Comparison of ENCODE assay signal across 1 cellular context in the genomic region with DNA sequence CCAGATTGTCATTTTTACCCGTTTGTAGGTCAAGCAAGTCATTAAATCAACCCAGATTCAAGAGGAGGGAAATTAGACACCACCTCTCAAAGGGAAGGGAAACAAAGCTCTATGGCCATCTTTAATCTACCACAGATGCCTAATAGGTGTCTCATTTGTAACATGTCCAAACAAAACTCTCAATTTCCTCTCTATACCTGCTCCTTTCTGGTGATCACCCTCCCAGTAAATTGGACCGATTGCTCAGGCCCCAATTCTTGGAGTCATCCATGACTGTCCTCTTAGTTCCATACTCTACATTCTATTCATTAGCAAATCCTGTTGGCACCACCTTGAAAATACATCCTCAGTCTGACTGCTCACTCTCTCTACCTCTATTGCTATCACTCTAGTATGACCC.
TF ChIP-seq lines count a peak whose summit lies in the region.

No MANE protein-coding gene starts in this region.

TF ChIP-seq in H1, 55 proteins besides CTCF, POLR2A, EP300 and RAD21:
- TF ChIP-seq, protein P1, sequence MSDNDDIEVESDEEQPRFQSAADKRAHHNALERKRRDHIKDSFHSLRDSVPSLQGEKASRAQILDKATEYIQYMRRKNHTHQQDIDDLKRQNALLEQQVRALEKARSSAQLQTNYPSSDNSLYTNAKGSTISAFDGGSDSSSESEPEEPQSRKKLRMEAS (IDR thresholded peaks at IDR 0.05): no peak
- TF ChIP-seq SP2 (IDR thresholded peaks at IDR 0.05; ENCODE audit: low read length) (no peak), TAF7 (optimal IDR thresholded peaks at IDR 0.05; ENCODE audit: borderline replicate concordance, low read depth, low read length) (no peak), SIX5 (IDR thresholded peaks at IDR 0.05; ENCODE audit: low read depth, low read length) (no peak), HDAC6 (IDR thresholded peaks at IDR 0.05; ENCODE audit: low read depth, low read length) (no peak), CBX8 (IDR thresholded peaks at IDR 0.05; ENCODE audit: borderline replicate concordance, low read depth, low read length) (no peak), BACH1 (IDR thresholded peaks at IDR 0.05; ENCODE audit: low read length) (no peak), NRF1 (IDR thresholded peaks at IDR 0.05; ENCODE audit: low read depth, low read length) (no peak), PHF8 (conservative IDR thresholded peaks at IDR 0.05; ENCODE audit: low read depth, low read length) (no peak), TEAD4 (IDR thresholded peaks at IDR 0.05; ENCODE audit: low read depth, low read length) (no peak), GTF2F1 (IDR thresholded peaks at IDR 0.05; ENCODE audit: borderline replicate concordance, low read depth, low read length) (no peak), CEBPB (IDR thresholded peaks at IDR 0.05; ENCODE audit: low read depth, low read length) (no peak), EGR1 (IDR thresholded peaks at IDR 0.05; ENCODE audit: borderline replicate concordance, low read depth, low read length) (no peak), YY1 (IDR thresholded peaks at IDR 0.05; ENCODE audit: low read depth, low read length) (no peak), KDM1A (IDR thresholded peaks at IDR 0.05; ENCODE audit: borderline replicate concordance, low read length) (no peak), CBX5 (IDR thresholded peaks at IDR 0.05; ENCODE audit: low read depth, low read length) (no peak), SP1 (IDR thresholded peaks at IDR 0.05; ENCODE audit: low read depth, low read length) (no peak), GABPA (IDR thresholded peaks at IDR 0.05; ENCODE audit: borderline replicate concordance, insufficient read depth, low read length) (no peak)
- TF ChIP-seq, protein P2, sequence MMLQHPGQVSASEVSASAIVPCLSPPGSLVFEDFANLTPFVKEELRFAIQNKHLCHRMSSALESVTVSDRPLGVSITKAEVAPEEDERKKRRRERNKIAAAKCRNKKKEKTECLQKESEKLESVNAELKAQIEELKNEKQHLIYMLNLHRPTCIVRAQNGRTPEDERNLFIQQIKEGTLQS (IDR thresholded peaks at IDR 0.05; ENCODE audit: insufficient read depth, low read depth, low read length): no peak
- TF ChIP-seq, protein P3, sequence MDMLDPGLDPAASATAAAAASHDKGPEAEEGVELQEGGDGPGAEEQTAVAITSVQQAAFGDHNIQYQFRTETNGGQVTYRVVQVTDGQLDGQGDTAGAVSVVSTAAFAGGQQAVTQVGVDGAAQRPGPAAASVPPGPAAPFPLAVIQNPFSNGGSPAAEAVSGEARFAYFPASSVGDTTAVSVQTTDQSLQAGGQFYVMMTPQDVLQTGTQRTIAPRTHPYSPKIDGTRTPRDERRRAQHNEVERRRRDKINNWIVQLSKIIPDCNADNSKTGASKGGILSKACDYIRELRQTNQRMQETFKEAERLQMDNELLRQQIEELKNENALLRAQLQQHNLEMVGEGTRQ (IDR thresholded peaks at IDR 0.05; ENCODE audit: low read length): no peak
